ENCODE assay signal across 16 cellular contexts in the genomic region with DNA sequence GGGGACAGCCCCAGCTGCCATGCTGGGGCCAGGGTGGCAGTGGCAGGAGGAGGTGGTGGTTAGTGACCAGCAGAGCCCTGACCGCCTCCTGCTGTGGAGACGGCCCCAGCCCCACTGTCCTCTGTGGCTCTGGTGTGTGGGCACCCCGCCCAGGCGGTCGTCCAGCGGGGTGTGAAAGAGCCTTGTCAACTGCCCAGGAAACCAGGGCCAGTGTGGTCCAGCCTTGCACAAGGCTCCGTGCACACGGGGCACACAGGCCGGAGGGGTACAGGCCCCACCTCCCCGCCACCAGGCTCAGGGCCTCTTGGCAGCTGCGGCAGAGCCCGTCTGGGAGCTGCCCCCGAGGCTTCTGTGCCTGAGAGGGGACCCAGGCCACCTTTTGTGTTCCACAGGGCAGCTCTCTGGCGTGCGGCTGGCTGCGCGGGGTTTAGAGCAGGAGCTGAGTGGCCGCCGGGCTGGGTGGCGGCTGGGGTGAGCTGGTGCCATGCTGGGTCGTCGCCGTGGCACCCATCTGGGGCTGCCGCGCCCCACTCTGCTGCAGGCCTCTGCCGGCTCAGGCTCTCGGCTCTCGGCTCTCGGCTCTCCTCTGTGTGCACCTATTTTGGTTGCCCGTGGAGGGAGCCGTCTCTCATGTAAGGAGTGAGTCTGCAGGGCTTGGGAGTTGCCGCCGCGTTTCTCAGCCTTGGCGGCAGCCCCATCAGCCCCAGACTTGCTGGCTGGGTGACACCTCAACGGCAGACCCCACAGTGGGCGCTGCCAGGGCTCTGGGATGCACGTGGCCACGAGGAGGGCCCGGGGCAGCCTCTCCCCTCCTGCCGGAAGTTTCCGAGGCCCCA.
"Had no signal": no experiment of that assay in that cellular context is flagged by ENCODE, and none has a peak within 500 bp of the region (broad histone marks: within the 10 kb centered on the region; RNA-seq: fewer than 3 reads in every experiment).

No MANE protein-coding gene starts in this region.

- ATAC-seq: activated T-cell treated with anti-CD3 and anti-CD28 coated beads, Interleukin-2, amount 50 U/mL, for 72 hours; esophagus mucosa had no signal

- H3K36me3 ChIP-seq: transverse colon had no signal

- H3K27ac Mint-ChIP-seq: activated T-cell treated with anti-CD3 and anti-CD28 coated beads, Interleukin-2, amount 50 U/mL, for 72 hours; immature natural killer cell; natural killer cell; stimulated activated naive CD8-positive, alpha-beta T cell treated with anti-CD3 and anti-CD28 coated beads, Interleukin-15, Interleukin-2, amounts not matched to agents 100 ng/mL and 50 ng/mL, for 24 hours had no signal

- H3K9me3 ChIP-seq: ascending aorta, transverse colon had no signal

- H3K4me3 Mint-ChIP-seq: activated T-cell treated with anti-CD3 and anti-CD28 coated beads, Interleukin-2, amount 50 U/mL, for 72 hours; immature natural killer cell; natural killer cell; stimulated activated naive CD8-positive, alpha-beta T cell treated with anti-CD3 and anti-CD28 coated beads, Interleukin-15, Interleukin-2, amounts not matched to agents 100 ng/mL and 50 ng/mL, for 24 hours had no signal

- DNase-seq: activated CD4-positive, alpha-beta T cell treated with anti-CD3 and anti-CD28 coated beads for 1 hour; activated CD8-positive, alpha-beta memory T cell treated with anti-CD3 and anti-CD28 coated beads for 24 hours; activated effector memory CD4-positive, alpha-beta T cell treated with anti-CD3 and anti-CD28 coated beads, Interleukin-2, amount 50 U/mL, for 16 hours; activated naive CD4-positive, alpha-beta T cell treated with anti-CD3 and anti-CD28 coated beads, Interleukin-2, amount 50 U/mL, for 16 hours; activated T-cell treated with anti-CD3 and anti-CD28 coated beads, Interleukin-2, amount 50 U/mL, for 72 hours; cortex of kidney; immature natural killer cell; kidney glomerular epithelial cell; mesendoderm; natural killer cell; T-helper 2 cell; transverse colon had no signal

- H3K27ac ChIP-seq: ascending aorta, transverse colon, VCaP had no signal

- H3K4me3 ChIP-seq: ascending aorta, transverse colon had no signal

- H3K9me3 Mint-ChIP-seq: activated T-cell treated with anti-CD3 and anti-CD28 coated beads, Interleukin-2, amount 50 U/mL, for 72 hours; immature natural killer cell; natural killer cell; stimulated activated naive CD8-positive, alpha-beta T cell treated with anti-CD3 and anti-CD28 coated beads, Interleukin-15, Interleukin-2, amounts not matched to agents 100 ng/mL and 50 ng/mL, for 24 hours had no signal

- H3K27me3 ChIP-seq: ascending aorta, transverse colon had no signal

- H3K27me3 Mint-ChIP-seq: stimulated activated naive CD8-positive, alpha-beta T cell treated with anti-CD3 and anti-CD28 coated beads, Interleukin-15, Interleukin-2, amounts not matched to agents 100 ng/mL and 50 ng/mL, for 24 hours had no signal

- H3K36me3 Mint-ChIP-seq: natural killer cell had no signal

- H3K4me1 ChIP-seq: ascending aorta, transverse colon had no signal
